Comparison of ENCODE assay signal across 18 cellular contexts in the genomic region with DNA sequence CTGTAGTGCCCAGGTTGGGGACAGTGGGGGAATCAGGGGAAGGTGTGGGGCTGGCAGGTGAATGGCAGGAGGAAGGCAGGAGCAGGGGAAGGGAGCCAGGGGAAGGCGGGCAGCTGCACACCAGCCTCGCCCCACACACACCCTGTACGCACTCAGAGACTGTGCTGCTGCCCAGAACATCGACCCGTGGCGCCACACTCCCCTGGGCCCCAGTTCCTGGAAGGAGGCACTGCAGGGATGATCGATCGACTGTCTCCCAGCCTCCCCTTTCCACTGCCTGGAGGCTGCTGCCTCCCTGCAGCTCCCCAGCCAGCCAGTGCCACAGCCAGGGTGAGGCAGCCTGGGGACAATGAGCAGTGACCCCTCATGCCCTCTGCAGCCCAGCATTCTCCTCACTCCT. TPM values are rescaled to one million over a fixed set of nuclear protein-coding genes. Genes with fewer than 3 reads are reported as not detected.
"Had no signal": no experiment of that assay in that cellular context is flagged by ENCODE, and none has a peak within 500 bp of the region (broad histone marks: within the 10 kb centered on the region; RNA-seq: fewer than 3 reads in every experiment).

No MANE protein-coding gene starts in this region.

- H3K4me3 ChIP-seq: K562, SJCRH30 had no signal

- H3K36me3 ChIP-seq: SJCRH30 had no signal

- H3K27me3 ChIP-seq: SJCRH30 had no signal

- H3K9ac ChIP-seq: KMS-11 had no signal

- H3K27ac ChIP-seq: KMS-11, RWPE1, SJCRH30 had no signal

- FAIRE-seq: K562 had no signal

- ATAC-seq: K562, SK-N-SH treated with all-trans-retinoic acid at 6 μM for 48 hours had no signal

- H3K9me3 ChIP-seq: SJCRH30 had no signal

- H3K4me2 ChIP-seq: KMS-11 had no signal

- DNase-seq: Kasumi-1, MM.1S, NCI-H1092 treated with DMSO at 0.1 percent for 48 hours, NCI-H1436, NCI-H1930, NCI-H2081 treated with DMSO at 0.1 percent for 48 hours, NCI-H2227 treated with DMSO at 0.1 percent for 48 hours, NCI-H524, NCI-H526 treated with DMSO at 0.1 percent for 48 hours, NCI-H748 treated with DMSO at 0.1 percent for 48 hours, SHP77 treated with DMSO at 0.1 percent for 48 hours, SJCRH30, T-helper 1 cell had no signal

- H3K9me3 Mint-ChIP-seq: IgD-negative memory B cell had no signal

- H3K36me3 Mint-ChIP-seq: IgD-negative memory B cell had no signal

- H3K4me3 Mint-ChIP-seq: IgD-negative memory B cell had no signal

- H3K27ac Mint-ChIP-seq: IgD-negative memory B cell had no signal

RNA-seq across cellular contexts. Expression of gene PDE2A, which starts 19.2 kb away (rescaled TPM):
- polyA plus RNA-seq: IgD-negative memory B cell had no signal
